In genomic region chr15:99180963-99181306, GRCh38 we compare ENCODE assay signal across 19 cellular contexts.
A peak's percentile ranks its signal among the peaks of the same experiment; 100 is the strongest.
DNase-seq lines count a peak whose midpoint lies in the region; ATAC-seq and TF ChIP-seq lines count a peak whose summit lies in the region.
"Had no signal": no experiment of that assay in that cellular context is flagged by ENCODE, and none has a peak within 500 bp of the region (broad histone marks: within the 10 kb centered on the region; RNA-seq: fewer than 3 reads in every experiment).

No MANE protein-coding gene starts in this region.

- no peak for TF ChIP-seq CTCF in Peyer's patch (IDR thresholded peaks at IDR 0.05)
- TF ChIP-seq CTCF in chondrocyte (IDR thresholded peaks at IDR 0.05), result no peak
- no peak for TF ChIP-seq CTCF in thoracic aorta (IDR thresholded peaks at IDR 0.05)

- DNase-seq in Peyer's patch, result no peak
- DNase-seq in chondrocyte (ENCODE audit: low spot score), result no peak
- no peak for DNase-seq in thoracic aorta (ENCODE audit: low spot score)
- DNase-seq in activated CD4-positive, alpha-beta T cell treated with anti-CD3 and anti-CD28 coated beads, Interleukin-2, amount 10 ng/mL, durations not matched to agents 24 days and 14 days, result no peak
- no peak for DNase-seq in H4 (ENCODE audit: low spot score)
- DNase-seq: activated CD4-positive, alpha-beta T cell treated with anti-CD3 and anti-CD28 coated beads for 1 hour; activated CD8-positive, alpha-beta T cell treated with anti-CD3 and anti-CD28 coated beads, Interleukin-2, amount 10 ng/mL, durations not matched to agents 7 days and 5 days; activated gamma-delta T cell treated with Interleukin-2 at 50 U/mL for 16 hours; Calu3; NCI-H510A; nephron progenitor cell had no signal

- no peaks in the 10 kb centered on the region for H3K9me3 ChIP-seq in Peyer's patch
- H3K9me3 ChIP-seq in muscle layer of duodenum (ENCODE audit: control insufficient read depth in 1 of 2, low read length in 2 of 2), result no peaks in the 10 kb centered on the region
- no peaks in the 10 kb centered on the region for H3K9me3 ChIP-seq in thoracic aorta
- H3K9me3 ChIP-seq: adrenal gland, ovary, SJCRH30 had no signal

- no peaks in the 10 kb centered on the region for H3K27me3 Mint-ChIP-seq in chondrocyte (ENCODE audit: low read depth)
- no peaks in the 10 kb centered on the region for H3K27me3 Mint-ChIP-seq in activated CD4-positive, alpha-beta T cell treated with anti-CD3 and anti-CD28 coated beads, Interleukin-2, amount 10 ng/mL, durations not matched to agents 24 days and 14 days
- H3K27me3 Mint-ChIP-seq: stimulated activated naive CD8-positive, alpha-beta T cell treated with anti-CD3 and anti-CD28 coated beads, Interleukin-15, Interleukin-2, amounts not matched to agents 100 ng/mL and 50 ng/mL, for 24 hours had no signal

- H3K36me3 ChIP-seq in Peyer's patch (peaks cover 0 to 6% (median 0%) of the 10 kb centered on the region in 3 donors), muscle layer of duodenum (ENCODE audit: control insufficient read depth in 1 of 2, insufficient read depth in 2 of 2, low read length in 2 of 2) (peaks cover 0 to 4% of the 10 kb centered on the region in 2 donors), thoracic aorta (no peaks in the 10 kb centered on the region)
- H3K36me3 ChIP-seq: ovary had no signal

- intact Hi-C loops in activated CD4-positive, alpha-beta T cell treated with anti-CD3 and anti-CD28 coated beads, Interleukin-2, amount 10 ng/mL, durations not matched to agents 24 days and 14 days (cut with micrococcal nuclease), result no loop called here

- ATAC-seq in thoracic aorta (ENCODE audit: insufficient number of reproducible peaks, low FRiP score, low read depth) (no peak), HG02852 (IDR thresholded peaks at IDR 0.05; ENCODE audit: unreplicated experiment) (no peak)
- ATAC-seq: activated CD8-positive, alpha-beta T cell treated with anti-CD3 and anti-CD28 coated beads, Interleukin-2, amount 10 ng/mL, durations not matched to agents 7 days and 5 days; GM12878; Panc1 had no signal

- H3K27ac Mint-ChIP-seq in chondrocyte (ENCODE audit: unreplicated experiment), result peak overlapping the region; percentile 59
- no peak overlapping the region for H3K27ac Mint-ChIP-seq in activated CD4-positive, alpha-beta T cell treated with anti-CD3 and anti-CD28 coated beads, Interleukin-2, amount 10 ng/mL, durations not matched to agents 24 days and 14 days
- H3K27ac Mint-ChIP-seq: activated CD8-positive, alpha-beta T cell treated with anti-CD3 and anti-CD28 coated beads, Interleukin-2, amount 10 ng/mL, durations not matched to agents 7 days and 5 days; stimulated activated naive CD8-positive, alpha-beta T cell treated with anti-CD3 and anti-CD28 coated beads, Interleukin-15, Interleukin-2, amounts not matched to agents 100 ng/mL and 50 ng/mL, for 24 hours had no signal

- H3K4me3 ChIP-seq in Peyer's patch, result no peak overlapping the region
- H3K4me3 ChIP-seq in muscle layer of duodenum (ENCODE audit: low read depth in 1 of 2, low read length in 2 of 2), result no peak overlapping the region
- H3K4me3 ChIP-seq in thoracic aorta, result no peak overlapping the region
- H3K4me3 ChIP-seq: adrenal gland, GM12878, ovary, SJCRH30 had no signal

- H3K4me3 Mint-ChIP-seq in chondrocyte (ENCODE audit: unreplicated experiment), result no peak overlapping the region
- no peak overlapping the region for H3K4me3 Mint-ChIP-seq in activated CD4-positive, alpha-beta T cell treated with anti-CD3 and anti-CD28 coated beads, Interleukin-2, amount 10 ng/mL, durations not matched to agents 24 days and 14 days
- H3K4me3 Mint-ChIP-seq: activated CD8-positive, alpha-beta T cell treated with anti-CD3 and anti-CD28 coated beads, Interleukin-2, amount 10 ng/mL, durations not matched to agents 7 days and 5 days; nephron progenitor cell; stimulated activated naive CD8-positive, alpha-beta T cell treated with anti-CD3 and anti-CD28 coated beads, Interleukin-15, Interleukin-2, amounts not matched to agents 100 ng/mL and 50 ng/mL, for 24 hours had no signal

- H3K27ac ChIP-seq in Peyer's patch (peak overlapping the region in 3 of 4 donors; percentile 7 to 30 (median 19)), muscle layer of duodenum (ENCODE audit: low read length) (peak overlapping the region; percentile 39), thoracic aorta (peak overlapping the region; percentile 84 to 86)
- H3K27ac ChIP-seq: SJCRH30 had no signal

- no peaks in the 10 kb centered on the region for H3K27me3 ChIP-seq in Peyer's patch
- no peaks in the 10 kb centered on the region for H3K27me3 ChIP-seq in muscle layer of duodenum (ENCODE audit: low read depth, low read length)
- no peaks in the 10 kb centered on the region for H3K27me3 ChIP-seq in thoracic aorta (replicated peaks; ENCODE audit: insufficient read depth)
- H3K27me3 ChIP-seq: adrenal gland, ovary, SJCRH30 had no signal

- H3K9me3 Mint-ChIP-seq in chondrocyte (ENCODE audit: low read depth), result no peaks in the 10 kb centered on the region
- H3K9me3 Mint-ChIP-seq in activated CD4-positive, alpha-beta T cell treated with anti-CD3 and anti-CD28 coated beads, Interleukin-2, amount 10 ng/mL, durations not matched to agents 24 days and 14 days, result no peaks in the 10 kb centered on the region
- H3K9me3 Mint-ChIP-seq: nephron progenitor cell; stimulated activated naive CD8-positive, alpha-beta T cell treated with anti-CD3 and anti-CD28 coated beads, Interleukin-15, Interleukin-2, amounts not matched to agents 100 ng/mL and 50 ng/mL, for 24 hours had no signal

- peaks cover 5% of the 10 kb centered on the region for H3K36me3 Mint-ChIP-seq in chondrocyte (ENCODE audit: low read depth)
- H3K36me3 Mint-ChIP-seq in activated CD4-positive, alpha-beta T cell treated with anti-CD3 and anti-CD28 coated beads, Interleukin-2, amount 10 ng/mL, durations not matched to agents 24 days and 14 days (ENCODE audit: low read depth), result no peaks in the 10 kb centered on the region

- H3K4me1 ChIP-seq in Peyer's patch (no peaks in the 10 kb centered on the region), muscle layer of duodenum (ENCODE audit: control insufficient read depth in 1 of 2, insufficient read depth in 2 of 2, low read length in 2 of 2) (peaks cover 0 to 29% of the 10 kb centered on the region in 2 donors), thoracic aorta (ENCODE audit: control insufficient read depth in 1 of 2, low read depth in 2 of 2) (peaks cover 24 to 47% of the 10 kb centered on the region in 2 donors)

- no peak for TF ChIP-seq POLR2A in Peyer's patch (IDR thresholded peaks at IDR 0.05)

- peaks cover 42% of the 10 kb centered on the region for H3K4me1 Mint-ChIP-seq in chondrocyte (ENCODE audit: low read depth)
- no peaks in the 10 kb centered on the region for H3K4me1 Mint-ChIP-seq in activated CD4-positive, alpha-beta T cell treated with anti-CD3 and anti-CD28 coated beads, Interleukin-2, amount 10 ng/mL, durations not matched to agents 24 days and 14 days

Comparison
In these comparisons a context has a peak if more than half of its experiments do, and no peak if none do; other contexts are left out.
1. H3K27ac ChIP-seq: peak in every context shown above with its lines; median percentile 85 in thoracic aorta; 39 in muscle layer of duodenum; 19 in Peyer's patch.